ENCODE assay signal across 8 cellular contexts in genomic region chr6:24357336-24358218, GRCh38. TPM values are rescaled to one million over a fixed set of nuclear protein-coding genes. Genes with fewer than 3 reads are reported as not detected.
DNase-seq lines count a peak whose midpoint lies in the region; ATAC-seq and TF ChIP-seq lines count a peak whose summit lies in the region.

TSS of gene DCDC2 (minus strand) at chr6:24358059. CDS start at chr6:24357750, 309 bp downstream.

- H2BK5ac ChIP-seq in H9 (ENCODE audit: insufficient read length, low read length) (no peak within 1 kb of the TSS), mesenchymal stem cell (ENCODE audit: low read depth, low read length, poor library complexity, severe bottlenecking) (no peak within 1 kb of the TSS)

- no peak within 1 kb of the TSS for H4K5ac ChIP-seq in H9 (ENCODE audit: insufficient read length, low read depth, low read length)

- H3K9ac ChIP-seq in H9 (ENCODE audit: extremely low read depth, insufficient read length, low read length) (no peak within 1 kb of the TSS), mesenchymal stem cell (ENCODE audit: low read length) (no peak within 1 kb of the TSS)

- DNase-seq in H9 (peak; percentile 40), dermis blood vessel endothelial cell (peak; percentile 2), mesenchymal stem cell (no peak), uterus (no peak)
- peak; percentile 26 to 29 for DNase-seq in activated CD4-positive, alpha-beta T cell treated with anti-CD3 and anti-CD28 coated beads for 4 hours
- peak; percentile 27 for DNase-seq in stimulated activated naive CD8-positive, alpha-beta T cell treated with anti-CD3 and anti-CD28 coated beads, Interleukin-15, Interleukin-2, amounts not matched to agents 100 U/mL and 50 U/mL, for 24 hours

- WGBS in H9 (ENCODE audit: extremely low coverage, insufficient read length, low lambda C conversion rate), result no CpG with 5 or more reads among the region's 61 CpGs
- 95% methylated on average over 58 of the region's 61 CpGs for WGBS in mesenchymal stem cell

- no peak for TF ChIP-seq CTCF in H9 (conservative IDR thresholded peaks at IDR 0.05)
- no peak for TF ChIP-seq CTCF in uterus (IDR thresholded peaks at IDR 0.05)

- H3K14ac ChIP-seq in H9 (ENCODE audit: insufficient read depth, low read length), result no peak within 1 kb of the TSS
- H3K14ac ChIP-seq in mesenchymal stem cell (ENCODE audit: low read length in 2 of 2), result no peak within 1 kb of the TSS

- H2BK15ac ChIP-seq in H9 (ENCODE audit: low read depth, low read length) (no peak within 1 kb of the TSS), mesenchymal stem cell (ENCODE audit: low read depth, poor library complexity, severe bottlenecking) (no peak within 1 kb of the TSS)

- H2BK120ac ChIP-seq in H9 (ENCODE audit: low read depth, low read length, poor library complexity, severe bottlenecking), result no peak within 1 kb of the TSS
- no peak within 1 kb of the TSS for H2BK120ac ChIP-seq in mesenchymal stem cell (ENCODE audit: low read depth, low read length)

- H3K27ac ChIP-seq in H9 (ENCODE audit: insufficient read length, low read depth, low read length) (no peak within 1 kb of the TSS), mesenchymal stem cell (ENCODE audit: low read length, poor library complexity, severe bottlenecking) (no peak within 1 kb of the TSS), uterus (no peak within 1 kb of the TSS)

- H3K18ac ChIP-seq in H9 (ENCODE audit: insufficient read length, low read depth, low read length) (no peak within 1 kb of the TSS), mesenchymal stem cell (ENCODE audit: low read depth in 1 of 2, low read length in 2 of 2) (no peak within 1 kb of the TSS)

- H3K4me1 ChIP-seq in H9 (ENCODE audit: insufficient read depth, low read length), result no peaks in the 10 kb centered on the region
- peaks cover 1% of the 10 kb centered on the region for H3K4me1 ChIP-seq in mesenchymal stem cell (ENCODE audit: control insufficient read depth, insufficient read depth, low read depth, low read length)
- peaks cover 0 to 6% of the 10 kb centered on the region in 2 donors for H3K4me1 ChIP-seq in uterus

- H2BK12ac ChIP-seq in H9 (ENCODE audit: insufficient read length, low read depth, low read length), result no peak within 1 kb of the TSS
- H2BK12ac ChIP-seq in mesenchymal stem cell (ENCODE audit: low read length in 2 of 2), result no peak within 1 kb of the TSS

- no peak within 1 kb of the TSS for H2BK20ac ChIP-seq in H9 (ENCODE audit: low read depth, low read length, poor library complexity, severe bottlenecking)

- H3K9me3 ChIP-seq in H9 (ENCODE audit: control insufficient read depth, low read depth, low read length), result no peaks in the 10 kb centered on the region
- no peaks in the 10 kb centered on the region for H3K9me3 ChIP-seq in mesenchymal stem cell (ENCODE audit: control insufficient read depth, low read length)
- no peaks in the 10 kb centered on the region for H3K9me3 ChIP-seq in uterus

- no peaks in the 10 kb centered on the region for H3K79me1 ChIP-seq in H9 (ENCODE audit: insufficient read depth, low read depth, low read length, poor library complexity, severe bottlenecking)
- peaks cover 2% of the 10 kb centered on the region for H3K79me1 ChIP-seq in mesenchymal stem cell (replicated peaks; ENCODE audit: low read length, poor library complexity, severe bottlenecking)

- H4K20me1 ChIP-seq in H9 (ENCODE audit: control insufficient read depth, insufficient read depth, insufficient read length), result no peaks in the 10 kb centered on the region

- peak within 1 kb of the TSS in 1 of 2 experiments; percentile 67 for H3K4me3 ChIP-seq in mesenchymal stem cell (ENCODE audit: insufficient read depth in 1 of 2, low read depth in 1 of 2, low read length in 2 of 2)
- H3K4me3 ChIP-seq in uterus, result peak within 1 kb of the TSS in 1 of 2 donors; percentile 26

- no peak within 1 kb of the TSS for H3T11ph ChIP-seq in H9 (ENCODE audit: low read length)

- peaks cover 0 to 2% of the 10 kb centered on the region in 2 experiments; a peak in 1 of 5 replicates for H3K9me3 Mint-ChIP-seq in H9

- peaks cover 5 to 9% of the 10 kb centered on the region in 2 experiments; a peak in 2 of 4 replicates for H3K4me1 Mint-ChIP-seq in H9

- H3K4ac ChIP-seq in H9 (ENCODE audit: low read depth, low read length) (no peak within 1 kb of the TSS), mesenchymal stem cell (ENCODE audit: low read depth in 1 of 2, low read length in 2 of 2) (no peak within 1 kb of the TSS)

- H2AFZ ChIP-seq in H9 (ENCODE audit: low read length) (no peak within 1 kb of the TSS), mesenchymal stem cell (ENCODE audit: low read depth, low read length) (no peak within 1 kb of the TSS)

- TF ChIP-seq POLR2A in uterus (IDR thresholded peaks at IDR 0.05), result no peak

- H3K4me2 ChIP-seq in H9 (ENCODE audit: insufficient read depth, insufficient read length, low read length), result peak within 1 kb of the TSS; percentile 23
- H3K4me2 ChIP-seq in mesenchymal stem cell (ENCODE audit: low read length, poor library complexity, severe bottlenecking), result no peak within 1 kb of the TSS

- H3K56ac ChIP-seq in H9 (ENCODE audit: insufficient read length, low read depth, low read length), result no peak within 1 kb of the TSS

- H3K79me2 ChIP-seq in H9 (ENCODE audit: insufficient read depth, low read length), result no peaks in the 10 kb centered on the region

- H3K23ac ChIP-seq in H9 (ENCODE audit: insufficient read length, low read depth, low read length) (no peak within 1 kb of the TSS), mesenchymal stem cell (ENCODE audit: low read length in 2 of 2) (no peak within 1 kb of the TSS)

- no peak for ATAC-seq in stimulated activated naive CD8-positive, alpha-beta T cell treated with anti-CD3 and anti-CD28 coated beads, Interleukin-15, Interleukin-2, amounts not matched to agents 100 U/mL and 50 U/mL, for 24 hours
- no peak for ATAC-seq in HG03378 (IDR thresholded peaks at IDR 0.05; ENCODE audit: unreplicated experiment)
- ATAC-seq in GM18520 (IDR thresholded peaks at IDR 0.05; ENCODE audit: unreplicated experiment), result no peak

- H4K8ac ChIP-seq in H9 (replicated peaks; ENCODE audit: insufficient read length, low read depth, low read length) (no peak within 1 kb of the TSS), mesenchymal stem cell (ENCODE audit: low read length) (no peak within 1 kb of the TSS)

- intact Hi-C loops in uterus (cut with DNase I; ENCODE audit: low total_unique reads), result no loop called here

- no peak within 1 kb of the TSS for H3K27ac Mint-ChIP-seq in H9

- peaks cover 0 to 1% (median 0%) of the 10 kb centered on the region in 3 experiments; a peak in 2 of 7 replicates for H3K36me3 Mint-ChIP-seq in H9 (ENCODE audit: insufficient read depth in 1 of 3, low read depth in 3 of 3)

- H3K27me3 Mint-ChIP-seq in H9 (ENCODE audit: low read depth), result peaks cover 20% of the 10 kb centered on the region

- H4K91ac ChIP-seq in H9 (ENCODE audit: insufficient read length, low read depth, low read length) (no peak within 1 kb of the TSS), mesenchymal stem cell (ENCODE audit: low read length) (no peak within 1 kb of the TSS)

- peaks cover 13% of the 10 kb centered on the region for H3K23me2 ChIP-seq in H9 (ENCODE audit: insufficient read length, low read depth, low read length, poor library complexity, severe bottlenecking)

- H2AK5ac ChIP-seq in H9 (ENCODE audit: insufficient read length, low read length), result no peak within 1 kb of the TSS
- peak within 1 kb of the TSS; percentile 74 for H2AK5ac ChIP-seq in mesenchymal stem cell (ENCODE audit: low read length, severe bottlenecking)

- H3K36me3 ChIP-seq in mesenchymal stem cell (ENCODE audit: control insufficient read depth in 1 of 2, insufficient read depth in 2 of 2, low read depth in 1 of 2, low read length in 2 of 2), result peaks cover 0 to 8% of the 10 kb centered on the region in 2 experiments
- no peaks in the 10 kb centered on the region for H3K36me3 ChIP-seq in uterus

- H3K4me3 Mint-ChIP-seq in H9, result peak within 1 kb of the TSS; percentile 67 to 69

- H3K27me3 ChIP-seq in H9 (ENCODE audit: insufficient read depth, low read length), result peaks cover 4% of the 10 kb centered on the region; the same call in 1 of the 2 replicates
- H3K27me3 ChIP-seq in mesenchymal stem cell (ENCODE audit: control insufficient read depth in 1 of 2, insufficient read depth in 1 of 2, low read length in 2 of 2), result peaks cover 0 to 20% of the 10 kb centered on the region in 2 experiments
- no peaks in the 10 kb centered on the region for H3K27me3 ChIP-seq in uterus

RNA-seq across cellular contexts. Expression of gene DCDC2, which starts in this region (rescaled TPM):
- 0.57 and 0.59 TPM in 2 replicates for total RNA-seq in H9 (2021)
- total RNA-seq in dermis blood vessel endothelial cell, result 1.0 and 1.5 TPM in 2 replicates
- 0.04 TPM for polyA plus RNA-seq in mesenchymal stem cell (2013, experiment 1 of 2)
- 0.08 TPM for polyA plus RNA-seq in mesenchymal stem cell (2013, experiment 2 of 2)
- total RNA-seq in uterus, result 1 to 10 TPM in 2 of 4 donors, not detected in 2; 1.0 to 7.4 TPM

Comparison
In these comparisons a context has a peak if more than half of its experiments do, and no peak if none do; other contexts are left out.
1. Peak in DNase-seq and H3K4me2 ChIP-seq in H9; RNA of the gene not detected or under 1 TPM.
2. DNase-seq: peak in activated CD4-positive, alpha-beta T cell treated with anti-CD3 and anti-CD28 coated beads for 4 hours (2 of 2), dermis blood vessel endothelial cell (single experiment) and stimulated activated naive CD8-positive, alpha-beta T cell treated with anti-CD3 and anti-CD28 coated beads, Interleukin-15, Interleukin-2, amounts not matched to agents 100 U/mL and 50 U/mL, for 24 hours (single experiment); none in mesenchymal stem cell (single experiment) and uterus (0 of 2).